Comparison of ENCODE assay signal across 1 cellular context in the genomic region with DNA sequence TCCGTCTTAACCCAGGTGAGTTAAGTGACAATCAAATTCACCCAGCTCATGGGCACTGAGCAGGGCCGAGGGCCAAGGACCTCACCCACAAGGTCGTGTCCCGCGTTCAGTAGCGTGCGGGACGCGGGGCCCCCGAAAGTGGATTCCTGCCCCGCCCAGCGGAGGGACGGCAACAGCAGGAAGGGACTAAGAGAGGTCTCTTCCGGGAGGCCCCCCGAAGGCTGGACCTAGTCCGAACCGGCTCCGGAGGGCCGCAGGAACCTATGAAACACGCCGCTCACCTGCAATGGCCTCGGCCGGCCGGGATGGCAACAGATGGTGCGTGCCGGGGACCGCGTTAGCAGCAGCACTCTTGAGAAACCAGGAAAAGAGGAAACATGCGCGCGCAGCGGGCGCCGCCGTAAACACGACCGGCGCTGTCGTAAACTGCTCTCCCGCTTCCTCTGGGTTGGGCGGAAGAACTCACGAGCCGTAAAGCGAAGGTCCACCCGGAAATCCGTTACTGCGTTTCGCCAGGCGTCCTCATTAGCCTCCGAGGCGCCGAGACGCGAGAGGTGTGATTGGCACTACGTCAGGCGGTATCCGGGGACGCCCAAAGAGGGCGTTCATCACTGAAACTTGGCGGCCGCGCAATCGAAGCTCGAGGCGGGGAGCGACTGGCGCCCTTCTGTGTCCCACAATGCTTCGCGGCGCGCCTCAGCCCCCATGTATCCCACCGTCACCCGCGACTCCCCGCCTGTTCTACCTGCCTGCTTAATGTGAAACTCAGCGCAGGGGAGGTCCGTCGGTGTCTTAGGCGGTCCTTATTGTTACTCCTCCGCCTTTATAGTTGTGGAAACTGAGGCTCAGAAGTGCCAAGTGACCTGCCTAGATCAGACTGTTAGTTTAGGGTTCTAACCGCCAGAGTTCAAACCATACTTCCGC.
TF ChIP-seq lines count a peak whose summit lies in the region.

A gene with protein sequence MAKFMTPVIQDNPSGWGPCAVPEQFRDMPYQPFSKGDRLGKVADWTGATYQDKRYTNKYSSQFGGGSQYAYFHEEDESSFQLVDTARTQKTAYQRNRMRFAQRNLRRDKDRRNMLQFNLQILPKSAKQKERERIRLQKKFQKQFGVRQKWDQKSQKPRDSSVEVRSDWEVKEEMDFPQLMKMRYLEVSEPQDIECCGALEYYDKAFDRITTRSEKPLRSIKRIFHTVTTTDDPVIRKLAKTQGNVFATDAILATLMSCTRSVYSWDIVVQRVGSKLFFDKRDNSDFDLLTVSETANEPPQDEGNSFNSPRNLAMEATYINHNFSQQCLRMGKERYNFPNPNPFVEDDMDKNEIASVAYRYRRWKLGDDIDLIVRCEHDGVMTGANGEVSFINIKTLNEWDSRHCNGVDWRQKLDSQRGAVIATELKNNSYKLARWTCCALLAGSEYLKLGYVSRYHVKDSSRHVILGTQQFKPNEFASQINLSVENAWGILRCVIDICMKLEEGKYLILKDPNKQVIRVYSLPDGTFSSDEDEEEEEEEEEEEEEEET (minus strand): TSS at position 372 of the 924 bp plus-strand sequence. CDS start 3,045 bp downstream, outside the sequence.

TF ChIP-seq in GM23338, 12 proteins besides CTCF, POLR2A, EP300 and RAD21:
- no peak for TF ChIP-seq NANOG (IDR thresholded peaks at IDR 0.05; ENCODE audit: borderline replicate concordance)
- TF ChIP-seq POLR2AphosphoS5 (IDR thresholded peaks at IDR 0.05; ENCODE audit: low read depth): peak; percentile 70
- TF ChIP-seq ZNF114 (CRISPR knock-in tag; IDR thresholded peaks at IDR 0.05): no peak
- TF ChIP-seq, protein P1, sequence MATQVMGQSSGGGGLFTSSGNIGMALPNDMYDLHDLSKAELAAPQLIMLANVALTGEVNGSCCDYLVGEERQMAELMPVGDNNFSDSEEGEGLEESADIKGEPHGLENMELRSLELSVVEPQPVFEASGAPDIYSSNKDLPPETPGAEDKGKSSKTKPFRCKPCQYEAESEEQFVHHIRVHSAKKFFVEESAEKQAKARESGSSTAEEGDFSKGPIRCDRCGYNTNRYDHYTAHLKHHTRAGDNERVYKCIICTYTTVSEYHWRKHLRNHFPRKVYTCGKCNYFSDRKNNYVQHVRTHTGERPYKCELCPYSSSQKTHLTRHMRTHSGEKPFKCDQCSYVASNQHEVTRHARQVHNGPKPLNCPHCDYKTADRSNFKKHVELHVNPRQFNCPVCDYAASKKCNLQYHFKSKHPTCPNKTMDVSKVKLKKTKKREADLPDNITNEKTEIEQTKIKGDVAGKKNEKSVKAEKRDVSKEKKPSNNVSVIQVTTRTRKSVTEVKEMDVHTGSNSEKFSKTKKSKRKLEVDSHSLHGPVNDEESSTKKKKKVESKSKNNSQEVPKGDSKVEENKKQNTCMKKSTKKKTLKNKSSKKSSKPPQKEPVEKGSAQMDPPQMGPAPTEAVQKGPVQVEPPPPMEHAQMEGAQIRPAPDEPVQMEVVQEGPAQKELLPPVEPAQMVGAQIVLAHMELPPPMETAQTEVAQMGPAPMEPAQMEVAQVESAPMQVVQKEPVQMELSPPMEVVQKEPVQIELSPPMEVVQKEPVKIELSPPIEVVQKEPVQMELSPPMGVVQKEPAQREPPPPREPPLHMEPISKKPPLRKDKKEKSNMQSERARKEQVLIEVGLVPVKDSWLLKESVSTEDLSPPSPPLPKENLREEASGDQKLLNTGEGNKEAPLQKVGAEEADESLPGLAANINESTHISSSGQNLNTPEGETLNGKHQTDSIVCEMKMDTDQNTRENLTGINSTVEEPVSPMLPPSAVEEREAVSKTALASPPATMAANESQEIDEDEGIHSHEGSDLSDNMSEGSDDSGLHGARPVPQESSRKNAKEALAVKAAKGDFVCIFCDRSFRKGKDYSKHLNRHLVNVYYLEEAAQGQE (IDR thresholded peaks at IDR 0.05; ENCODE audit: unreplicated experiment): no peak
- no peak for TF ChIP-seq ZNF331 (CRISPR knock-in tag; IDR thresholded peaks at IDR 0.05; ENCODE audit: low read depth)
- TF ChIP-seq CREB1 (CRISPR knock-in tag; IDR thresholded peaks at IDR 0.05; ENCODE audit: low read depth): peak; percentile 80
- TF ChIP-seq, protein P2, sequence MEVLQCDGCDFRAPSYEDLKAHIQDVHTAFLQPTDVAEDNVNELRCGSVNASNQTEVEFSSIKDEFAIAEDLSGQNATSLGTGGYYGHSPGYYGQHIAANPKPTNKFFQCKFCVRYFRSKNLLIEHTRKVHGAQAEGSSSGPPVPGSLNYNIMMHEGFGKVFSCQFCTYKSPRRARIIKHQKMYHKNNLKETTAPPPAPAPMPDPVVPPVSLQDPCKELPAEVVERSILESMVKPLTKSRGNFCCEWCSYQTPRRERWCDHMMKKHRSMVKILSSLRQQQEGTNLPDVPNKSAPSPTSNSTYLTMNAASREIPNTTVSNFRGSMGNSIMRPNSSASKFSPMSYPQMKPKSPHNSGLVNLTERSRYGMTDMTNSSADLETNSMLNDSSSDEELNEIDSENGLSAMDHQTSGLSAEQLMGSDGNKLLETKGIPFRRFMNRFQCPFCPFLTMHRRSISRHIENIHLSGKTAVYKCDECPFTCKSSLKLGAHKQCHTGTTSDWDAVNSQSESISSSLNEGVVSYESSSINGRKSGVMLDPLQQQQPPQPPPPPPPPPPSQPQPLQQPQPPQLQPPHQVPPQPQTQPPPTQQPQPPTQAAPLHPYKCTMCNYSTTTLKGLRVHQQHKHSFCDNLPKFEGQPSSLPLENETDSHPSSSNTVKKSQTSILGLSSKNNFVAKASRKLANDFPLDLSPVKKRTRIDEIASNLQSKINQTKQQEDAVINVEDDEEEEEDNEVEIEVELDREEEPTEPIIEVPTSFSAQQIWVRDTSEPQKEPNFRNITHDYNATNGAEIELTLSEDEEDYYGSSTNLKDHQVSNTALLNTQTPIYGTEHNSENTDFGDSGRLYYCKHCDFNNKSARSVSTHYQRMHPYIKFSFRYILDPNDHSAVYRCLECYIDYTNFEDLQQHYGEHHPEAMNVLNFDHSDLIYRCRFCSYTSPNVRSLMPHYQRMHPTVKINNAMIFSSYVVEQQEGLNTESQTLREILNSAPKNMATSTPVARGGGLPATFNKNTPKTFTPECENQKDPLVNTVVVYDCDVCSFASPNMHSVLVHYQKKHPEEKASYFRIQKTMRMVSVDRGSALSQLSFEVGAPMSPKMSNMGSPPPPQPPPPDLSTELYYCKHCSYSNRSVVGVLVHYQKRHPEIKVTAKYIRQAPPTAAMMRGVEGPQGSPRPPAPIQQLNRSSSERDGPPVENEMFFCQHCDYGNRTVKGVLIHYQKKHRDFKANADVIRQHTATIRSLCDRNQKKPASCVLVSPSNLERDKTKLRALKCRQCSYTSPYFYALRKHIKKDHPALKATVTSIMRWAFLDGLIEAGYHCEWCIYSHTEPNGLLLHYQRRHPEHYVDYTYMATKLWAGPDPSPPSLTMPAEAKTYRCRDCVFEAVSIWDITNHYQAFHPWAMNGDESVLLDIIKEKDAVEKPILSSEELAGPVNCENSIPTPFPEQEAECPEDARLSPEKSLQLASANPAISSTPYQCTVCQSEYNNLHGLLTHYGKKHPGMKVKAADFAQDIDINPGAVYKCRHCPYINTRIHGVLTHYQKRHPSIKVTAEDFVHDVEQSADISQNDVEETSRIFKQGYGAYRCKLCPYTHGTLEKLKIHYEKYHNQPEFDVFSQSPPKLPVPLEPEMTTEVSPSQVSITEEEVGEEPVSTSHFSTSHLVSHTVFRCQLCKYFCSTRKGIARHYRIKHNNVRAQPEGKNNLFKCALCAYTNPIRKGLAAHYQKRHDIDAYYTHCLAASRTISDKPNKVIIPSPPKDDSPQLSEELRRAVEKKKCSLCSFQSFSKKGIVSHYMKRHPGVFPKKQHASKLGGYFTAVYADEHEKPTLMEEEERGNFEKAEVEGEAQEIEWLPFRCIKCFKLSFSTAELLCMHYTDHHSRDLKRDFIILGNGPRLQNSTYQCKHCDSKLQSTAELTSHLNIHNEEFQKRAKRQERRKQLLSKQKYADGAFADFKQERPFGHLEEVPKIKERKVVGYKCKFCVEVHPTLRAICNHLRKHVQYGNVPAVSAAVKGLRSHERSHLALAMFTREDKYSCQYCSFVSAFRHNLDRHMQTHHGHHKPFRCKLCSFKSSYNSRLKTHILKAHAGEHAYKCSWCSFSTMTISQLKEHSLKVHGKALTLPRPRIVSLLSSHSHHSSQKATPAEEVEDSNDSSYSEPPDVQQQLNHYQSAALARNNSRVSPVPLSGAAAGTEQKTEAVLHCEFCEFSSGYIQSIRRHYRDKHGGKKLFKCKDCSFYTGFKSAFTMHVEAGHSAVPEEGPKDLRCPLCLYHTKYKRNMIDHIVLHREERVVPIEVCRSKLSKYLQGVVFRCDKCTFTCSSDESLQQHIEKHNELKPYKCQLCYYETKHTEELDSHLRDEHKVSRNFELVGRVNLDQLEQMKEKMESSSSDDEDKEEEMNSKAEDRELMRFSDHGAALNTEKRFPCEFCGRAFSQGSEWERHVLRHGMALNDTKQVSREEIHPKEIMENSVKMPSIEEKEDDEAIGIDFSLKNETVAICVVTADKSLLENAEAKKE (CRISPR knock-in tag; IDR thresholded peaks at IDR 0.05): no peak
- TF ChIP-seq, protein P3, sequence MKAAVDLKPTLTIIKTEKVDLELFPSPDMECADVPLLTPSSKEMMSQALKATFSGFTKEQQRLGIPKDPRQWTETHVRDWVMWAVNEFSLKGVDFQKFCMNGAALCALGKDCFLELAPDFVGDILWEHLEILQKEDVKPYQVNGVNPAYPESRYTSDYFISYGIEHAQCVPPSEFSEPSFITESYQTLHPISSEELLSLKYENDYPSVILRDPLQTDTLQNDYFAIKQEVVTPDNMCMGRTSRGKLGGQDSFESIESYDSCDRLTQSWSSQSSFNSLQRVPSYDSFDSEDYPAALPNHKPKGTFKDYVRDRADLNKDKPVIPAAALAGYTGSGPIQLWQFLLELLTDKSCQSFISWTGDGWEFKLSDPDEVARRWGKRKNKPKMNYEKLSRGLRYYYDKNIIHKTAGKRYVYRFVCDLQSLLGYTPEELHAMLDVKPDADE (IDR thresholded peaks at IDR 0.05): peak; percentile 97
- no peak for TF ChIP-seq JUNB (IDR thresholded peaks at IDR 0.05; ENCODE audit: unreplicated experiment)
- TF ChIP-seq EZH2 (IDR thresholded peaks at IDR 0.05; ENCODE audit: low read depth, unreplicated experiment): no peak
- no peak for TF ChIP-seq EZH2phosphoT487 (IDR thresholded peaks at IDR 0.05; ENCODE audit: unreplicated experiment)
- TF ChIP-seq STAT1 (IDR thresholded peaks at IDR 0.05; ENCODE audit: unreplicated experiment): no peak
